ENCODE assay signal across 21 cellular contexts in genomic region chr5:107698286-107698685, GRCh38. TPM values are rescaled to one million over a fixed set of nuclear protein-coding genes. Genes with fewer than 3 reads are reported as not detected.
"Had no signal": no experiment of that assay in that cellular context is flagged by ENCODE, and none has a peak within 500 bp of the region (broad histone marks: within the 10 kb centered on the region; RNA-seq: fewer than 3 reads in every experiment).

No MANE protein-coding gene starts in this region.

- H3K36me3 ChIP-seq: heart right ventricle, sigmoid colon, upper lobe of left lung had no signal

- H3K4me3 Mint-ChIP-seq: activated CD4-positive, alpha-beta memory T cell treated with anti-CD3 and anti-CD28 coated beads for 36 hours; activated naive CD8-positive, alpha-beta T cell treated with anti-CD3 and anti-CD28 coated beads for 36 hours; nephron; T-cell had no signal

- H3K27me3 Mint-ChIP-seq: activated naive CD8-positive, alpha-beta T cell treated with anti-CD3 and anti-CD28 coated beads for 36 hours had no signal

- H3K27ac Mint-ChIP-seq: activated CD4-positive, alpha-beta memory T cell treated with anti-CD3 and anti-CD28 coated beads for 36 hours; activated naive CD8-positive, alpha-beta T cell treated with anti-CD3 and anti-CD28 coated beads for 36 hours; nephron; T-cell had no signal

- H3K27ac ChIP-seq: epithelial cell of prostate, heart right ventricle, sigmoid colon, upper lobe of left lung had no signal

- H3K9me3 ChIP-seq: sigmoid colon, upper lobe of left lung had no signal

- H3K4me3 ChIP-seq: heart right ventricle, sigmoid colon, upper lobe of left lung had no signal

- H3K4me1 Mint-ChIP-seq: activated naive CD8-positive, alpha-beta T cell treated with anti-CD3 and anti-CD28 coated beads for 36 hours had no signal

- H3K27me3 ChIP-seq: heart right ventricle, sigmoid colon, upper lobe of left lung had no signal

- H3K36me3 Mint-ChIP-seq: activated CD4-positive, alpha-beta memory T cell treated with anti-CD3 and anti-CD28 coated beads for 36 hours; activated naive CD8-positive, alpha-beta T cell treated with anti-CD3 and anti-CD28 coated beads for 36 hours; T-cell had no signal

- ATAC-seq: heart right ventricle; left lobe of liver; stimulated activated naive CD8-positive, alpha-beta T cell treated with anti-CD3 and anti-CD28 coated beads, Interleukin-15, Interleukin-2, amounts not matched to agents 100 U/mL and 50 U/mL, for 24 hours; T-cell had no signal

- H3K9me3 Mint-ChIP-seq: activated CD4-positive, alpha-beta memory T cell treated with anti-CD3 and anti-CD28 coated beads for 36 hours; activated naive CD8-positive, alpha-beta T cell treated with anti-CD3 and anti-CD28 coated beads for 36 hours; T-cell had no signal

- H3K4me1 ChIP-seq: heart right ventricle, sigmoid colon, upper lobe of left lung had no signal

- DNase-seq: activated CD4-positive, alpha-beta memory T cell treated with anti-CD3 and anti-CD28 coated beads for 36 hours; activated CD4-positive, alpha-beta T cell treated with anti-CD3 and anti-CD28 coated beads for 1 hour; activated gamma-delta T cell; activated naive CD8-positive, alpha-beta T cell treated with anti-CD3 and anti-CD28 coated beads for 36 hours; activated T-cell treated with anti-CD3 and anti-CD28 coated beads, Interleukin-2, amount 50 U/mL, for 48 hours; aorta; central memory CD4-positive, alpha-beta T cell; cortex of kidney; effector memory CD4-positive, alpha-beta T cell; foreskin melanocyte; heart right ventricle; islet precursor cell; sigmoid colon; stimulated activated CD4-positive, alpha-beta T cell treated with anti-CD3 and anti-CD28 coated beads, Interleukin-12 subunit alpha, Interleukin-12 subunit beta, amount 100 ng/mL, for 4 hours; stimulated activated naive CD8-positive, alpha-beta T cell treated with anti-CD3 and anti-CD28 coated beads, Interleukin-15, Interleukin-2, amounts not matched to agents 100 U/mL and 50 U/mL, for 24 hours; T-cell; T1000; upper lobe of left lung had no signal

RNA-seq across cellular contexts. Expression of gene EFNA5, which starts 27.5 kb away (rescaled TPM):
- total RNA-seq: activated CD4-positive, alpha-beta memory T cell treated with anti-CD3 and anti-CD28 coated beads for 36 hours; activated naive CD8-positive, alpha-beta T cell treated with anti-CD3 and anti-CD28 coated beads for 36 hours had no signal
